Comparison of ENCODE assay signal across 30 cellular contexts in the genomic region with DNA sequence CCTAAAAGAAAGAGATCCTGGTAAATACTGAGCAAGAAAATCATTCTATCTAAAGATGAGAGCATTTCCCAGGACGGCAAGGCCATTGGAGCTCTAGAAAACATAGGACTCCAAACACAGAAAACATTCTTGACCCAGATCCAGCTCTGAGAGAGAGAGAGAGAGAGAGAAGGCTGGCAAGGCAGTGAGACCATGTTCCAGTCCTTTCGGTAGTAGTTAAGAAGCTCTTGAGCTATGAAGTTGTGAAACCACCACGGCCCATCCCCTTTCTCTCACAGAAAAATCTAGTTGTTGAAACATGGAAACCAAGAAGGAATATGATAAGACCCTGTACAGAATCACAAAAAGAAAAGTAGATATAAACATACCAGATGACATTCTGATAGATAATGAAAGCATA.
"Had no signal": no experiment of that assay in that cellular context is flagged by ENCODE, and none has a peak within 500 bp of the region (broad histone marks: within the 10 kb centered on the region; RNA-seq: fewer than 3 reads in every experiment).

No MANE protein-coding gene starts in this region.

- H3K27me3 Mint-ChIP-seq: activated CD4-positive, alpha-beta T cell treated with anti-CD3 and anti-CD28 coated beads, Interleukin-2, amount 10 ng/mL, durations not matched to agents 24 days and 14 days; activated CD8-positive, alpha-beta T cell treated with anti-CD3 and anti-CD28 coated beads for 36 hours; activated naive CD8-positive, alpha-beta T cell treated with anti-CD3 and anti-CD28 coated beads for 36 hours; activated T-helper 17 cell treated with anti-CD3 and anti-CD28 coated beads, Interleukin-2, amount 50 U/mL, for 72 hours; IgD-negative memory B cell had no signal

- H3K27ac Mint-ChIP-seq: activated CD4-positive, alpha-beta T cell treated with anti-CD3 and anti-CD28 coated beads, Interleukin-2, amount 10 ng/mL, durations not matched to agents 24 days and 14 days; activated CD8-positive, alpha-beta T cell treated with anti-CD3 and anti-CD28 coated beads for 36 hours; activated naive CD8-positive, alpha-beta T cell treated with anti-CD3 and anti-CD28 coated beads for 36 hours; activated T-cell treated with anti-CD3 and anti-CD28 coated beads, Interleukin-2, amount 50 U/mL, for 72 hours; activated T-helper 17 cell treated with anti-CD3 and anti-CD28 coated beads, Interleukin-2, amount 50 U/mL, for 72 hours; brain; IgD-negative memory B cell had no signal

- H3K27me3 ChIP-seq: MG63, SJCRH30 had no signal

- H3K9me3 ChIP-seq: MG63, SJCRH30 had no signal

- H3K27ac ChIP-seq: SJCRH30, SK-N-MC had no signal

- H3K4me1 Mint-ChIP-seq: activated CD4-positive, alpha-beta T cell treated with anti-CD3 and anti-CD28 coated beads, Interleukin-2, amount 10 ng/mL, durations not matched to agents 24 days and 14 days; activated naive CD8-positive, alpha-beta T cell treated with anti-CD3 and anti-CD28 coated beads for 36 hours; activated T-helper 17 cell treated with anti-CD3 and anti-CD28 coated beads, Interleukin-2, amount 50 U/mL, for 72 hours; brain; IgD-negative memory B cell had no signal

- H3K36me3 ChIP-seq: MG63, SJCRH30 had no signal

- H3K4me3 Mint-ChIP-seq: activated CD4-positive, alpha-beta T cell treated with anti-CD3 and anti-CD28 coated beads, Interleukin-2, amount 10 ng/mL, durations not matched to agents 24 days and 14 days; activated CD8-positive, alpha-beta T cell treated with anti-CD3 and anti-CD28 coated beads for 36 hours; activated naive CD8-positive, alpha-beta T cell treated with anti-CD3 and anti-CD28 coated beads for 36 hours; activated T-cell treated with anti-CD3 and anti-CD28 coated beads, Interleukin-2, amount 50 U/mL, for 72 hours; activated T-helper 17 cell treated with anti-CD3 and anti-CD28 coated beads, Interleukin-2, amount 50 U/mL, for 72 hours; brain; IgD-negative memory B cell had no signal

- ATAC-seq: activated CD8-positive, alpha-beta T cell treated with anti-CD3 and anti-CD28 coated beads for 36 hours; activated T-cell treated with anti-CD3 and anti-CD28 coated beads, Interleukin-2, amount 50 U/mL, for 72 hours; activated T-helper 17 cell treated with anti-CD3 and anti-CD28 coated beads, Interleukin-2, amount 50 U/mL, for 72 hours; PC-3 had no signal

- H3K4me3 ChIP-seq: MG63, SJCRH30, SK-N-MC had no signal

- H3K4me1 ChIP-seq: SJCRH30 had no signal

- H3K36me3 Mint-ChIP-seq: activated naive CD8-positive, alpha-beta T cell treated with anti-CD3 and anti-CD28 coated beads for 36 hours; brain; IgD-negative memory B cell had no signal

- DNase-seq: activated CD4-positive, alpha-beta T cell treated with anti-CD3 and anti-CD28 coated beads, Interleukin-2, amount 10 ng/mL, durations not matched to agents 24 days and 14 days; activated CD4-positive, alpha-beta T cell treated with anti-CD3 and anti-CD28 coated beads, Interleukin-2, amount 50 U/mL, for 4 hours; activated CD8-positive, alpha-beta T cell treated with anti-CD3 and anti-CD28 coated beads for 36 hours; activated effector memory CD4-positive, alpha-beta T cell treated with anti-CD3 and anti-CD28 coated beads, Interleukin-2, amount 50 U/mL, for 16 hours; activated naive CD4-positive, alpha-beta T cell; activated naive CD4-positive, alpha-beta T cell treated with anti-CD3 and anti-CD28 coated beads, Interleukin-2, amount 50 U/mL, for 16 hours; activated naive CD8-positive, alpha-beta T cell treated with anti-CD3 and anti-CD28 coated beads for 36 hours; activated T-cell treated with anti-CD3 and anti-CD28 coated beads, Interleukin-2, amount 50 U/mL, for 1 hour; activated T-cell treated with anti-CD3 and anti-CD28 coated beads, Interleukin-2, amount 50 U/mL, for 72 hours; anterior cingulate cortex; central memory CD4-positive, alpha-beta T cell; Karpas-422; KBM-7; MG63; NCI-H1048; NCI-H1105 treated with DMSO at 0.1 percent for 48 hours; NCI-H1436; NCI-H1694; NCI-H2029; NCI-H510A; NCI-H526; NCI-H748 treated with DMSO at 0.1 percent for 48 hours; NK-92 treated with Interleukin-12 subunit alpha and Interleukin-12 subunit beta, amount 100 ng/mL, for 24 hours; PC-3; SHP77; SJCRH30 had no signal
